In genomic region chr12:5293773-5294172, GRCh38 we compare ENCODE assay signal across 26 cellular contexts.
"Had no signal": no experiment of that assay in that cellular context is flagged by ENCODE, and none has a peak within 500 bp of the region (broad histone marks: within the 10 kb centered on the region; RNA-seq: fewer than 3 reads in every experiment).

No MANE protein-coding gene starts in this region.

- H3K9me3 ChIP-seq: colonic mucosa, esophagus muscularis mucosa, gastrocnemius medialis, heart right ventricle, left lung, lower lobe of right lung had no signal

- H3K4me1 ChIP-seq: colonic mucosa, esophagus muscularis mucosa, gastrocnemius medialis, heart right ventricle, left lung, lower lobe of right lung had no signal

- H3K4me1 Mint-ChIP-seq: memory B cell, naive B cell had no signal

- H3K4me3 Mint-ChIP-seq: dendritic cell treated with granulocyte-macrophage colony-stimulating factor and Interleukin-4, amounts not matched to agents 40 ng/mL and 50 ng/mL, for 4 days; effector memory CD8-positive, alpha-beta T cell; endodermal cell; memory B cell; naive B cell had no signal

- FAIRE-seq: endometrium, islet of Langerhans, keratinocyte had no signal

- DNase-seq: colonic mucosa; cortex of kidney; effector CD8-positive, alpha-beta T cell; effector memory CD8-positive, alpha-beta T cell; endodermal cell; erythroblast; foreskin melanocyte; gastrocnemius medialis; glutamatergic neuron; head of caudate nucleus; heart right ventricle; hippocampal formation; left cardiac atrium; left lung; left ventricle myocardium superior; lower lobe of right lung; mesendoderm; midbrain; naive B cell had no signal

- H3K27me3 Mint-ChIP-seq: dendritic cell treated with granulocyte-macrophage colony-stimulating factor and Interleukin-4, amounts not matched to agents 40 ng/mL and 50 ng/mL, for 4 days had no signal

- H3K27ac ChIP-seq: colonic mucosa, epithelial cell of prostate, esophagus muscularis mucosa, gastrocnemius medialis, heart right ventricle, left lung, lower lobe of right lung had no signal

- ATAC-seq: effector memory CD8-positive, alpha-beta T cell; gastrocnemius medialis; heart right ventricle; left cardiac atrium; left lung; left ventricle myocardium superior; lower lobe of right lung had no signal

- H3K9me3 Mint-ChIP-seq: dendritic cell treated with granulocyte-macrophage colony-stimulating factor and Interleukin-4, amounts not matched to agents 40 ng/mL and 50 ng/mL, for 4 days; memory B cell had no signal

- H3K27me3 ChIP-seq: colonic mucosa, esophagus muscularis mucosa, gastrocnemius medialis, left lung had no signal

- H3K36me3 Mint-ChIP-seq: memory B cell, naive B cell had no signal

- H3K27ac Mint-ChIP-seq: dendritic cell treated with granulocyte-macrophage colony-stimulating factor and Interleukin-4, amounts not matched to agents 40 ng/mL and 50 ng/mL, for 4 days; effector memory CD8-positive, alpha-beta T cell; endodermal cell; memory B cell; naive B cell had no signal

- H3K36me3 ChIP-seq: colonic mucosa, esophagus muscularis mucosa, gastrocnemius medialis, heart right ventricle, left lung, lower lobe of right lung had no signal

- H3K4me3 ChIP-seq: colonic mucosa, esophagus muscularis mucosa, gastrocnemius medialis, heart right ventricle, left lung, lower lobe of right lung had no signal
